9 cellular contexts compared by ENCODE assay signal in genomic region chr21:42227909-42228708, GRCh38.
DNase-seq lines count a peak whose midpoint lies in the region; ATAC-seq lines count a peak whose summit lies in the region.
"Had no signal": no experiment of that assay in that cellular context is flagged by ENCODE, and none has a peak within 500 bp of the region (broad histone marks: within the 10 kb centered on the region; RNA-seq: fewer than 3 reads in every experiment).

No MANE protein-coding gene starts in this region.

- H3K27ac ChIP-seq in duodenal mucosa (ENCODE audit: low read depth, low read length), result peak overlapping the region; percentile 43

- H3K9me3 ChIP-seq in duodenal mucosa (ENCODE audit: control insufficient read depth in 1 of 2, low read length in 2 of 2), result no peaks in the 10 kb centered on the region

- H3K27ac Mint-ChIP-seq in memory B cell, result peak overlapping the region; percentile 90
- H3K27ac Mint-ChIP-seq: nephron had no signal

- peak overlapping the region in 1 of 2 donors; percentile 31 for H3K9ac ChIP-seq in duodenal mucosa (ENCODE audit: low read depth in 1 of 2, low read length in 2 of 2)

- H3K36me3 Mint-ChIP-seq in memory B cell, result peaks cover 28% of the 10 kb centered on the region

- H3K4me1 Mint-ChIP-seq in memory B cell, result peaks cover 37% of the 10 kb centered on the region

- no peaks in the 10 kb centered on the region for H3K9me3 Mint-ChIP-seq in memory B cell
- H3K9me3 Mint-ChIP-seq: nephron had no signal

- DNase-seq in NCI-H2029 (lab: John Stamatoyannopoulos, UW) (peak; percentile 90), memory B cell (ENCODE audit: low spot score in 2 of 2) (peak; percentile 80 to 83), NCI-H1694 (lab: John Stamatoyannopoulos, UW) (no peak)
- peak; percentile 62 to 86 for DNase-seq in activated CD4-positive, alpha-beta T cell treated with anti-CD3 and anti-CD28 coated beads, Interleukin-2, amount 50 U/mL, for 24 hours (ENCODE audit: low read depth in 1 of 2, low spot score in 1 of 2)
- peak; percentile 84 for DNase-seq in stimulated activated CD8-positive, alpha-beta memory T cell treated with anti-CD3 and anti-CD28 coated beads, Interleukin-4, amount 100 ng/mL, for 24 hours (ENCODE audit: low read depth)

- H3K4me3 ChIP-seq in duodenal mucosa (ENCODE audit: low read depth in 1 of 2, low read length in 2 of 2), result peak overlapping the region in 1 of 2 donors; percentile 52

- H3K27me3 ChIP-seq in duodenal mucosa (ENCODE audit: control insufficient read depth in 1 of 2, insufficient read depth in 2 of 2, low read length in 2 of 2), result peaks cover 0 to 3% of the 10 kb centered on the region in 2 donors

- no peaks in the 10 kb centered on the region for H3K27me3 Mint-ChIP-seq in memory B cell

- no peaks in the 10 kb centered on the region for H3K36me3 ChIP-seq in duodenal mucosa (ENCODE audit: control insufficient read depth in 1 of 2, insufficient read depth in 2 of 2, low read length in 2 of 2)

- peak; percentile 88 for ATAC-seq in GM18517 (IDR thresholded peaks at IDR 0.05; ENCODE audit: unreplicated experiment)
- ATAC-seq in HG02642 (IDR thresholded peaks at IDR 0.05; ENCODE audit: poor library complexity, unreplicated experiment), result peak; percentile 88
- ATAC-seq in memory B cell (ENCODE audit: low read depth), result peak; percentile 80

- H3K4me3 Mint-ChIP-seq in memory B cell, result peak overlapping the region; percentile 25
- H3K4me3 Mint-ChIP-seq: nephron had no signal

- peaks cover 39 to 58% of the 10 kb centered on the region in 2 donors for H3K4me1 ChIP-seq in duodenal mucosa (ENCODE audit: control insufficient read depth in 1 of 2, insufficient read depth in 2 of 2, low read length in 2 of 2)
